ENCODE assay signal across 10 cellular contexts in the genomic region with DNA sequence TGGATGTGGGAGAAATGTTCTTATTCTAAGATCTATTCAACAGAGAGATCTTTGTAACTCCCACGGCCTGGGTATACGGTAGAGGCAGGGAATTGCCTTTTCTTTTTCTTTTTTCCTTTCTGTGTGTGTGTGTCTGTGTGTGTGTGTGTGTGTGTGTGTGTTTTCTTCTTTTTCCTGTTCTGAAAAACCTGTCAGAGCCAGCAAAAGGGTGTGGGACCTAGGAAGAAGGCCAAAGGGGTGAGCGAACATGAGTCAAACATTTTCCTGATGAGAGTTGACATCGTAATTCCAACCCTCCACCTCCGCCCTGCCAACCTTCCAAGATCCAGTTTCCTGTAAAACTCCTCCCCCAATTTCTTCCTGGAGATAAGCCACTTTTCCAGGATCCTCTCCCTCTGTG. TPM values are rescaled to one million over a fixed set of nuclear protein-coding genes. Genes with fewer than 3 reads are reported as not detected.
A peak's percentile ranks its signal among the peaks of the same experiment; 100 is the strongest.
DNase-seq lines count a peak whose midpoint lies in the region; ATAC-seq, FAIRE-seq and TF ChIP-seq lines count a peak whose summit lies in the region.
"Had no signal": no experiment of that assay in that cellular context is flagged by ENCODE, and none has a peak within 500 bp of the region (broad histone marks: within the 10 kb centered on the region; RNA-seq: fewer than 3 reads in every experiment).

No MANE protein-coding gene starts in this region.

- no peak for TF ChIP-seq RAD21 in K562 (CRISPR knock-in tag; conservative IDR thresholded peaks at IDR 0.05 in 1 of 2, IDR thresholded peaks at IDR 0.05 in 1 of 2)

- BruUV-seq in K562 (replicated peaks; lab: Mats Ljungman, UMichigan): no TSS peak

- CTCF ChIA-PET in K562 (lab: Yijun Ruan, JAX; ENCODE audit: low intra/inter-chr PET ratio): no interaction called here
- CTCF ChIA-PET in CD8-positive, alpha-beta memory T cell (lab: Charles Lee): no interaction called here

- no peaks in the 10 kb centered on the region for H3K9me3 ChIP-seq in GM23248 (ENCODE audit: low read depth)
- no peaks in the 10 kb centered on the region for H3K9me3 ChIP-seq in K562 (replicated peaks; ENCODE audit: control insufficient read depth, insufficient read depth, low read depth, low read length)
- H3K9me3 ChIP-seq in right cardiac atrium (ENCODE audit: control insufficient read depth, low read length): no peaks in the 10 kb centered on the region
- no peaks in the 10 kb centered on the region for H3K9me3 ChIP-seq in skeletal muscle satellite cell (replicated peaks; ENCODE audit: low read length)
- H3K9me3 ChIP-seq in CD8-positive, alpha-beta memory T cell (ENCODE audit: low read length): no peaks in the 10 kb centered on the region

- peaks cover 0 to 7% of the 10 kb centered on the region in 2 donors for H3K27me3 Mint-ChIP-seq in CD8-positive, alpha-beta memory T cell
- H3K27me3 Mint-ChIP-seq: central memory CD8-positive, alpha-beta T cell had no signal

- peak overlapping the region; percentile 66 for H2AFZ ChIP-seq in GM23248
- H2AFZ ChIP-seq in K562 (ENCODE audit: low read depth, low read length): peak overlapping the region; percentile 79

- 3 to 6% methylated on average over 5 of the region's 5 CpGs for WGBS in GM23248 (ENCODE audit: low coverage in 1 of 2, low lambda C conversion rate in 2 of 2, missing lambda C conversion rate in 2 of 2), 2 experiments
- WGBS in K562 (ENCODE audit: insufficient coverage, low coverage, missing lambda C conversion rate): 28% methylated on average over 5 of the region's 5 CpGs
- 40% methylated on average over 5 of the region's 5 CpGs for WGBS in right cardiac atrium

- H3K9me2 ChIP-seq in GM23248 (ENCODE audit: insufficient read depth): no peaks in the 10 kb centered on the region

- peak overlapping the region in 1 of 7 donors; percentile 66 for H3K4me3 Mint-ChIP-seq in CD8-positive, alpha-beta memory T cell
- H3K4me3 Mint-ChIP-seq: central memory CD8-positive, alpha-beta T cell had no signal

- H3K27ac ChIP-seq in GM23248 (peak overlapping the region; percentile 98), K562 (ENCODE audit: extremely low read depth, low read depth, low read length) (peak overlapping the region; percentile 57), right cardiac atrium (ENCODE audit: low read length) (peak overlapping the region; percentile 65)
- no peak overlapping the region for H3K27ac ChIP-seq in CD8-positive, alpha-beta memory T cell (ENCODE audit: low read depth, low read length)

- H3K4me3 ChIP-seq in GM23248 (peak overlapping the region; percentile 39), K562 (no peak overlapping the region), right cardiac atrium (ENCODE audit: low read length) (no peak overlapping the region), skeletal muscle satellite cell (ENCODE audit: low read length) (no peak overlapping the region)
- no peak overlapping the region for H3K4me3 ChIP-seq in CD8-positive, alpha-beta memory T cell (ENCODE audit: low read length)

- H3K4me2 ChIP-seq in GM23248 (ENCODE audit: unreplicated experiment) (peak overlapping the region; percentile 77), K562 (ENCODE audit: insufficient read depth, low read length) (peak overlapping the region; percentile 61), skeletal muscle satellite cell (ENCODE audit: low read length) (peak overlapping the region; percentile 35)

- in situ Hi-C loops in GM23248 (cut with MboI) (no loop called here), K562 (cut with MboI) (no loop called here)

- no peak for TF ChIP-seq EP300 in K562 (IDR thresholded peaks at IDR 0.05; ENCODE audit: low read length)

- no peaks in the 10 kb centered on the region for H3K27me3 ChIP-seq in GM23248 (replicated peaks; ENCODE audit: insufficient read depth)
- no peaks in the 10 kb centered on the region for H3K27me3 ChIP-seq in K562 (ENCODE audit: control insufficient read depth in 2 of 2, insufficient read depth in 2 of 2, low read length in 2 of 2)
- no peaks in the 10 kb centered on the region for H3K27me3 ChIP-seq in right cardiac atrium (ENCODE audit: control insufficient read depth, insufficient read depth)
- no peaks in the 10 kb centered on the region for H3K27me3 ChIP-seq in skeletal muscle satellite cell (ENCODE audit: control insufficient read depth, insufficient read depth, low read length)
- H3K27me3 ChIP-seq in CD8-positive, alpha-beta memory T cell (ENCODE audit: insufficient read depth, low read length, poor library complexity, severe bottlenecking): no peaks in the 10 kb centered on the region

- DNase-seq in GM23248: peak; percentile 88
- no peak for DNase-seq in K562 (ENCODE audit: extremely low read depth in 1 of 4, low spot score in 3 of 4)
- peak; percentile 62 to 77 (median 76) for DNase-seq in right cardiac atrium
- DNase-seq in occipital lobe (lab: John Stamatoyannopoulos, UW): no peak
- no peak for DNase-seq in NCI-H2029 treated with DMSO at 0.1 percent for 48 hours (lab: John Stamatoyannopoulos, UW)
- DNase-seq in CD8-positive, alpha-beta memory T cell: no peak
- DNase-seq: activated CD4-positive, alpha-beta T cell treated with anti-CD3 and anti-CD28 coated beads, Interleukin-2, amount 50 U/mL, for 48 hours had no signal

- H3K9me3 Mint-ChIP-seq in CD8-positive, alpha-beta memory T cell: no peaks in the 10 kb centered on the region
- H3K9me3 Mint-ChIP-seq: central memory CD8-positive, alpha-beta T cell had no signal

- TF ChIP-seq POLR2A in K562 (conservative IDR thresholded peaks at IDR 0.05): no peak

- H3K36me3 ChIP-seq in GM23248 (ENCODE audit: low read depth): no peaks in the 10 kb centered on the region; the same call in 1 of the 2 replicates
- no peaks in the 10 kb centered on the region for H3K36me3 ChIP-seq in K562 (ENCODE audit: control insufficient read depth, insufficient read depth, low read length)
- H3K36me3 ChIP-seq in skeletal muscle satellite cell (ENCODE audit: insufficient read depth, low read length): no peaks in the 10 kb centered on the region
- H3K36me3 ChIP-seq in CD8-positive, alpha-beta memory T cell (ENCODE audit: insufficient read depth, low read length): no peaks in the 10 kb centered on the region

- H3K4me1 Mint-ChIP-seq in CD8-positive, alpha-beta memory T cell: peaks cover 23 to 29% (median 23%) of the 10 kb centered on the region in 3 donors

- H3F3A ChIP-seq in GM23248 (ENCODE audit: insufficient read depth): peaks cover 45% of the 10 kb centered on the region

- H3K9ac ChIP-seq in GM23248 (peak overlapping the region; percentile 64), K562 (ENCODE audit: insufficient read depth in 1 of 2, low read depth in 2 of 2, low read length in 2 of 2) (peak overlapping the region in 1 of 2 experiments; percentile 34; a peak in 1 of 4 replicates), skeletal muscle satellite cell (ENCODE audit: low read depth, low read length) (peak overlapping the region; percentile 54)

- FAIRE-seq in K562 (lab: Jason Lieb, UNC): no peak

- POLR2A ChIA-PET in K562 (lab: Yijun Ruan, JAX): interaction anchor here (0.7 to 1.7 kb wide), 2 partner anchors 9 to 729 kb away, joined by 3 to 8 read pairs; no protein-coding TSS in a partner anchor
- POLR2A ChIA-PET in CD8-positive, alpha-beta memory T cell (lab: Charles Lee): no interaction called here

- TF ChIP-seq CTCF in K562 (IDR thresholded peaks at IDR 0.05 in 2 of 3, conservative IDR thresholded peaks at IDR 0.05 in 1 of 3; ENCODE audit: insufficient read depth in 2 of 3, low read depth in 1 of 3, low read length in 3 of 3): no peak

- peaks cover 0 to 20% (median 2%) of the 10 kb centered on the region in 3 donors for H3K36me3 Mint-ChIP-seq in CD8-positive, alpha-beta memory T cell

- H3K27ac Mint-ChIP-seq in CD8-positive, alpha-beta memory T cell: peak overlapping the region in 2 of 8 donors; percentile 5 to 46

- H3K9me1 ChIP-seq in K562 (ENCODE audit: control insufficient read depth, insufficient read depth, low read length): no peaks in the 10 kb centered on the region

- no peaks in the 10 kb centered on the region for H4K20me1 ChIP-seq in GM23248 (ENCODE audit: insufficient read depth)
- H4K20me1 ChIP-seq in K562 (replicated peaks; ENCODE audit: control insufficient read depth, insufficient read depth, low read length): no peaks in the 10 kb centered on the region

- intact Hi-C loops in K562 (cut with micrococcal nuclease) (no loop called here), right cardiac atrium (cut with DNase I) (loop anchor here in 1 of 4 donors (10.0 kb wide), 2 partner anchors 132 to 148 kb away; no protein-coding TSS in a partner anchor)

- peaks cover 21% of the 10 kb centered on the region for H3K79me2 ChIP-seq in GM23248 (ENCODE audit: insufficient read depth)
- peaks cover 22% of the 10 kb centered on the region for H3K79me2 ChIP-seq in K562 (ENCODE audit: control insufficient read depth, insufficient read depth, low read length)

- ATAC-seq in K562 (no peak), right cardiac atrium (peak; percentile 19 to 70), HG02623 (IDR thresholded peaks at IDR 0.05; ENCODE audit: unreplicated experiment) (no peak)

- H3K4me1 ChIP-seq in GM23248 (ENCODE audit: insufficient read depth): peaks cover 29% of the 10 kb centered on the region
- peaks cover 7 to 29% of the 10 kb centered on the region in 2 experiments for H3K4me1 ChIP-seq in K562 (replicated peaks in 1 of 2; ENCODE audit: control insufficient read depth in 2 of 2, insufficient read depth in 2 of 2, low read length in 2 of 2)
- H3K4me1 ChIP-seq in right cardiac atrium (ENCODE audit: control insufficient read depth, insufficient read depth, low read length): peaks cover 6% of the 10 kb centered on the region
- peaks cover 29% of the 10 kb centered on the region for H3K4me1 ChIP-seq in skeletal muscle satellite cell (ENCODE audit: control insufficient read depth, insufficient read depth, low read length)
- peaks cover 21% of the 10 kb centered on the region for H3K4me1 ChIP-seq in CD8-positive, alpha-beta memory T cell (ENCODE audit: insufficient read depth, low read length)

RNA-seq across cellular contexts. Expression of gene CHIC2, which starts 2.8 kb away (rescaled TPM):
- 111 and 126 TPM in 2 replicates for total RNA-seq in GM23248 (2014; rRNA removed; shearing (Covaris generic))
- polyA plus RNA-seq in GM23248 (2016; fragmentation: Nextera tagmentation; extraction: Ambion mirVana) (137 and 142 TPM in 2 replicates), K562 (2011; rRNA removed) (5.7 and 7.1 TPM in 2 replicates), K562 (2014; fragmentation: Illumina TruSeq; extraction: Trizol) (9.1 and 10.7 TPM in 2 replicates), K562 (2014; fragmentation: Nextera tagmentation; extraction: Ambion mirVana) (1 to 10 TPM in 1 of 2 experiments, under 1 TPM in 1; 0.89 to 1.5 TPM), K562 (2014; rRNA removed) (10.5 and 14.8 TPM in 2 replicates), right cardiac atrium (10.4 TPM)
- total RNA-seq in K562 (2011; cell fraction: chromatin; rRNA removed; ENCODE audit: low replicate concordance): 9.3 and 16.5 TPM in 2 replicates
- total RNA-seq in K562 (2011; cell fraction: nucleolus; rRNA removed): 11.1 and 14.0 TPM in 2 replicates
- 12.3 and 16.3 TPM in 2 replicates for total RNA-seq in K562 (2011; cell fraction: nucleoplasm; rRNA removed)
- total RNA-seq in K562 (2014; rRNA removed) (24.8 and 25.1 TPM in 2 replicates), K562 (2014; rRNA removed; fragmentation: Illumina TruSeq; extraction: Trizol) (12.3 and 13.7 TPM in 2 replicates), K562 (2015; rRNA removed; fragmentation: Illumina TruSeq; extraction: Trizol) (12.1 and 12.4 TPM in 2 replicates), K562 (2021) (12.0 and 14.0 TPM in 2 replicates), right cardiac atrium (10 to 100 TPM; 11.1 to 18.1 (median 13.3) TPM), occipital lobe (51.3 TPM)
- polyA plus RNA-seq in K562 (2011; cell fraction: cytosol; rRNA removed): 5.1 TPM in 2 replicates
- polyA plus RNA-seq in K562 (2011; cell fraction: nucleus; rRNA removed): 3.8 and 4.5 TPM in 2 replicates
- 9.0 and 13.6 TPM in 2 replicates for polyA plus RNA-seq in K562 (2012)
- polyA minus RNA-seq in K562 (2011; rRNA and poly(A)+ RNA removed): 9.3 and 9.4 TPM in 2 replicates
- polyA minus RNA-seq in K562 (2011; cell fraction: cytosol; rRNA and poly(A)+ RNA removed): 7.7 and 8.4 TPM in 2 replicates
- polyA minus RNA-seq in K562 (2011; cell fraction: nucleus; rRNA and poly(A)+ RNA removed): 14.2 and 15.5 TPM in 2 replicates
- 35.2 and 49.1 TPM in 2 replicates for total RNA-seq in skeletal muscle satellite cell (2012; rRNA removed)
- total RNA-seq in CD8-positive, alpha-beta memory T cell: 10 to 100 TPM; 25.0 to 27.9 TPM
- polyA plus RNA-seq in CD8-positive, alpha-beta memory T cell: 57.3 TPM

RNA-seq across cellular contexts. Expression of gene GSX2, which starts 32.8 kb away (rescaled TPM):
- not detected in 2 replicates for total RNA-seq in GM23248 (2014; rRNA removed; shearing (Covaris generic))
- polyA plus RNA-seq in GM23248 (2016; fragmentation: Nextera tagmentation; extraction: Ambion mirVana) (not detected in 2 replicates), K562 (2011; rRNA removed) (not detected in 2 replicates), K562 (2014; fragmentation: Illumina TruSeq; extraction: Trizol) (not detected in 2 replicates), K562 (2014; fragmentation: Nextera tagmentation; extraction: Ambion mirVana) (not detected), K562 (2014; rRNA removed) (not detected in 2 replicates), right cardiac atrium (not detected)
- total RNA-seq in K562 (2011; cell fraction: chromatin; rRNA removed; ENCODE audit: low replicate concordance): not detected in 2 replicates
- not detected in 2 replicates for total RNA-seq in K562 (2011; cell fraction: nucleolus; rRNA removed)
- total RNA-seq in K562 (2011; cell fraction: nucleoplasm; rRNA removed): not detected in 2 replicates
- total RNA-seq in K562 (2014; rRNA removed) (not detected in 2 replicates), K562 (2014; rRNA removed; fragmentation: Illumina TruSeq; extraction: Trizol) (not detected in 2 replicates), K562 (2015; rRNA removed; fragmentation: Illumina TruSeq; extraction: Trizol) (not detected in 2 replicates), K562 (2021) (not detected in 2 replicates), right cardiac atrium (not detected), occipital lobe (1.1 TPM)
- polyA plus RNA-seq in K562 (2011; cell fraction: cytosol; rRNA removed): not detected in 2 replicates
- not detected in 2 replicates for polyA plus RNA-seq in K562 (2011; cell fraction: nucleus; rRNA removed)
- polyA plus RNA-seq in K562 (2012): not detected in 2 replicates
- not detected in 2 replicates for polyA minus RNA-seq in K562 (2011; rRNA and poly(A)+ RNA removed)
- polyA minus RNA-seq in K562 (2011; cell fraction: cytosol; rRNA and poly(A)+ RNA removed): not detected in 2 replicates
- polyA minus RNA-seq in K562 (2011; cell fraction: nucleus; rRNA and poly(A)+ RNA removed): not detected in 2 replicates
- total RNA-seq in skeletal muscle satellite cell (2012; rRNA removed): not detected in 2 replicates
- total RNA-seq in CD8-positive, alpha-beta memory T cell: not detected
- not detected for polyA plus RNA-seq in CD8-positive, alpha-beta memory T cell

Comparison
In these comparisons a context has a peak if more than half of its experiments do, and no peak if none do; other contexts are left out.
1. DNase-seq: peak in GM23248 (single experiment) and right cardiac atrium (3 of 3); none in K562 (0 of 4), occipital lobe (single experiment), NCI-H2029 treated with DMSO at 0.1 percent for 48 hours (single experiment) and CD8-positive, alpha-beta memory T cell (0 of 5).
2. ATAC-seq: peak in right cardiac atrium (2 of 2); none in K562 (single experiment) and HG02623 (single experiment).
3. Peak in every context shown above with its lines, with median percentiles within 50 percentile points of each other: H3K4me2 ChIP-seq.